18 cellular contexts compared by ENCODE assay signal in genomic region chr16:49458656-49459445, GRCh38.
"Had no signal": no experiment of that assay in that cellular context is flagged by ENCODE, and none has a peak within 500 bp of the region (broad histone marks: within the 10 kb centered on the region; RNA-seq: fewer than 3 reads in every experiment).

No MANE protein-coding gene starts in this region.

- FAIRE-seq: pancreas had no signal

- ATAC-seq: foreskin keratinocyte; heart left ventricle; lower lobe of right lung; pancreas; stimulated activated memory B cell treated with anti-CD40 and anti-IgM and Interleukin-4, amounts not matched to agents 10 μg/mL and 1 μg/mL and 100 μg/mL, for 72 hours had no signal

- DNase-seq: activated CD4-positive, alpha-beta T cell treated with anti-CD3 and anti-CD28 coated beads for 48 hours; activated gamma-delta T cell treated with Interleukin-2 at 50 U/mL for 16 hours; central memory CD4-positive, alpha-beta T cell; effector memory CD4-positive, alpha-beta T cell; foreskin keratinocyte; immature natural killer cell; lower lobe of right lung; midbrain; T-helper 2 cell had no signal

- H3K4me3 Mint-ChIP-seq: activated naive CD8-positive, alpha-beta T cell; brain; dendritic cell treated with granulocyte-macrophage colony-stimulating factor and Interleukin-4, amounts not matched to agents 40 ng/mL and 50 ng/mL, for 4 days; immature natural killer cell; neural crest cell; stimulated activated memory B cell treated with anti-CD40 and anti-IgM and Interleukin-4, amounts not matched to agents 10 μg/mL and 1 μg/mL and 100 μg/mL, for 72 hours had no signal

- H3K27ac Mint-ChIP-seq: activated naive CD8-positive, alpha-beta T cell; brain; dendritic cell treated with granulocyte-macrophage colony-stimulating factor and Interleukin-4, amounts not matched to agents 40 ng/mL and 50 ng/mL, for 4 days; immature natural killer cell; stimulated activated memory B cell treated with anti-CD40 and anti-IgM and Interleukin-4, amounts not matched to agents 10 μg/mL and 1 μg/mL and 100 μg/mL, for 72 hours had no signal

- H3K36me3 ChIP-seq: heart left ventricle, lower lobe of right lung, pancreas, SJCRH30, tibial nerve had no signal

- H3K9me3 ChIP-seq: heart left ventricle, lower lobe of right lung, pancreas, SJCRH30, tibial nerve had no signal

- H3K27me3 Mint-ChIP-seq: activated naive CD8-positive, alpha-beta T cell had no signal

- H3K4me1 ChIP-seq: foreskin keratinocyte, heart left ventricle, lower lobe of right lung, pancreas, SJCRH30, tibial nerve had no signal

- H3K4me3 ChIP-seq: heart left ventricle, lower lobe of right lung, pancreas, SJCRH30, tibial nerve had no signal

- H3K27ac ChIP-seq: foreskin keratinocyte, heart left ventricle, lower lobe of right lung, pancreas, SJCRH30, tibial nerve had no signal

- H3K9me3 Mint-ChIP-seq: brain; dendritic cell treated with granulocyte-macrophage colony-stimulating factor and Interleukin-4, amounts not matched to agents 40 ng/mL and 50 ng/mL, for 4 days; neural crest cell; stimulated activated memory B cell treated with anti-CD40 and anti-IgM and Interleukin-4, amounts not matched to agents 10 μg/mL and 1 μg/mL and 100 μg/mL, for 72 hours had no signal

- H3K36me3 Mint-ChIP-seq: activated naive CD8-positive, alpha-beta T cell; brain; immature natural killer cell; stimulated activated memory B cell treated with anti-CD40 and anti-IgM and Interleukin-4, amounts not matched to agents 10 μg/mL and 1 μg/mL and 100 μg/mL, for 72 hours had no signal

- H3K27me3 ChIP-seq: foreskin keratinocyte, pancreas had no signal
